ENCODE assay signal across 20 cellular contexts in the genomic region with DNA sequence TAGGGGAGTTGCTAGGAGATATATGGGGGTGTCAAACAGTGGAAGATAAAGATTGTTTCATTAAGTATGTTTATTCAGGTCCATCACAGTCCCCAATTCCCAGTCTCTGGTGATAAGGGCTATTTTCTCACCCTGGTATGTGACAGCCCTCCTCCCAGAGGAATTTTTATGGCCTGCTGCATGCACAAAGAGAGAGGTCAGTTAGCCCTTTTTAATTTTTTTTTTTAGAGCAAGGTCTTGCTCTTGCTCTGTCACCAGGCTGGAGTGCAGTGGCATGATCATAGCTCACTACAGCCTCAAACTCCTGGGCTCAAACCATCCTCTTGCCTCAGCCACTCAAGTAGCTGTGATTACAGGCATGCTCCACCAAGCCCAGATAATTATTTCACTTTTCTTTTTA. TPM values are rescaled to one million over a fixed set of nuclear protein-coding genes. Genes with fewer than 3 reads are reported as not detected.
DNase-seq lines count a peak whose midpoint lies in the region; ATAC-seq and TF ChIP-seq lines count a peak whose summit lies in the region.
"Had no signal": no experiment of that assay in that cellular context is flagged by ENCODE, and none has a peak within 500 bp of the region (broad histone marks: within the 10 kb centered on the region; RNA-seq: fewer than 3 reads in every experiment).

No MANE protein-coding gene starts in this region.

- no peaks in the 10 kb centered on the region for H3K79me2 ChIP-seq in OCI-LY1 (ENCODE audit: insufficient read depth, low read length)

- peaks cover 41% of the 10 kb centered on the region for H3K4me1 ChIP-seq in CD8-positive, alpha-beta memory T cell (ENCODE audit: insufficient read depth, low read length)
- H3K4me1 ChIP-seq in OCI-LY1 (ENCODE audit: insufficient read depth, low read length, severe bottlenecking) (peaks cover 59% of the 10 kb centered on the region), endodermal cell (ENCODE audit: control insufficient read depth, insufficient read depth, low read length) (no peaks in the 10 kb centered on the region)
- H3K4me1 ChIP-seq: Peyer's patch had no signal

- H3K9me3 Mint-ChIP-seq in CD8-positive, alpha-beta memory T cell, result peaks cover 0 to 39% (median 19%) of the 10 kb centered on the region in 5 donors
- H3K9me3 Mint-ChIP-seq in endodermal cell, result peaks cover 3% of the 10 kb centered on the region
- H3K9me3 Mint-ChIP-seq in naive thymus-derived CD8-positive, alpha-beta T cell, result peaks cover 0 to 46% (median 7%) of the 10 kb centered on the region in 9 donors
- H3K9me3 Mint-ChIP-seq: neural crest cell had no signal

- no peak overlapping the region for H3K4me2 ChIP-seq in OCI-LY1 (ENCODE audit: low read length)

- POLR2A ChIA-PET in CD8-positive, alpha-beta memory T cell (lab: Charles Lee), result no interaction called here
- POLR2A ChIA-PET in naive thymus-derived CD8-positive, alpha-beta T cell (lab: Charles Lee), result interaction anchor here (0.7 to 1.9 kb wide), 3 partner anchors 13 to 55 kb away, joined by 3 to 7 read pairs (median 6); a partner anchor contains a TSS

- H2AFZ ChIP-seq in OCI-LY1 (ENCODE audit: low read length), result no peak overlapping the region

- no peak for DNase-seq in CD8-positive, alpha-beta memory T cell
- DNase-seq in endodermal cell (peak; percentile 66), pons (ENCODE audit: low spot score) (no peak), MG63 (no peak), AML-193 (lab: John Stamatoyannopoulos, UW) (no peak)
- no peak for DNase-seq in naive thymus-derived CD8-positive, alpha-beta T cell
- DNase-seq: amygdala, DMS 273 treated with DMSO at 0.1 percent for 48 hours, foreskin melanocyte, HFFc6, IMR-90, NCI-H1048, NCI-H526, Peyer's patch, SW 1271, WERI-Rb-1 had no signal

- H3K9me2 ChIP-seq in OCI-LY1 (ENCODE audit: low read depth, low read length), result no peaks in the 10 kb centered on the region

- H3K9me3 ChIP-seq in CD8-positive, alpha-beta memory T cell (ENCODE audit: low read length), result no peaks in the 10 kb centered on the region
- H3K9me3 ChIP-seq in OCI-LY1 (ENCODE audit: low read length) (no peaks in the 10 kb centered on the region), endodermal cell (ENCODE audit: control insufficient read depth, low read length) (no peaks in the 10 kb centered on the region), MG63 (0 out of 2 replicates have a peak, but pooled peaks cover under 1% of the 10 kb centered on the region)

- no peaks in the 10 kb centered on the region for H3K27me3 ChIP-seq in CD8-positive, alpha-beta memory T cell (ENCODE audit: insufficient read depth, low read length, poor library complexity, severe bottlenecking)
- H3K27me3 ChIP-seq in OCI-LY1 (ENCODE audit: insufficient read depth, low read length), result no peaks in the 10 kb centered on the region
- no peaks in the 10 kb centered on the region for H3K27me3 ChIP-seq in endodermal cell (ENCODE audit: control insufficient read depth, insufficient read depth, low read length, poor library complexity, severe bottlenecking)
- H3K27me3 ChIP-seq in MG63, result no peaks in the 10 kb centered on the region
- H3K27me3 ChIP-seq: Peyer's patch had no signal

- no peak for ATAC-seq in naive thymus-derived CD8-positive, alpha-beta T cell
- no peak for ATAC-seq in GM21529 (IDR thresholded peaks at IDR 0.05; ENCODE audit: unreplicated experiment)

- peaks cover 50 to 61% (median 59%) of the 10 kb centered on the region in 3 donors for H3K4me1 Mint-ChIP-seq in CD8-positive, alpha-beta memory T cell
- peaks cover 5% of the 10 kb centered on the region for H3K4me1 Mint-ChIP-seq in endodermal cell
- peaks cover 27 to 60% (median 54%) of the 10 kb centered on the region in 4 donors for H3K4me1 Mint-ChIP-seq in naive thymus-derived CD8-positive, alpha-beta T cell

- peaks cover 2 to 38% (median 10%) of the 10 kb centered on the region in 3 donors for H3K36me3 Mint-ChIP-seq in CD8-positive, alpha-beta memory T cell
- H3K36me3 Mint-ChIP-seq in endodermal cell (ENCODE audit: low read depth), result no peaks in the 10 kb centered on the region
- H3K36me3 Mint-ChIP-seq in naive thymus-derived CD8-positive, alpha-beta T cell, result peaks cover 0 to 13% (median 4%) of the 10 kb centered on the region in 3 donors

- no peak overlapping the region for H3K4me3 ChIP-seq in CD8-positive, alpha-beta memory T cell (ENCODE audit: low read length)
- H3K4me3 ChIP-seq in OCI-LY1 (ENCODE audit: low read depth, low read length, poor library complexity, severe bottlenecking), result no peak overlapping the region
- H3K4me3 ChIP-seq in endodermal cell (ENCODE audit: low read length), result no peak overlapping the region
- H3K4me3 ChIP-seq in MG63, result no peak overlapping the region
- H3K4me3 ChIP-seq: lung, Peyer's patch had no signal

- no peaks in the 10 kb centered on the region for H4K20me1 ChIP-seq in OCI-LY1 (ENCODE audit: insufficient read depth, low read length)

- no peak for TF ChIP-seq CTCF in OCI-LY1 (IDR thresholded peaks at IDR 0.05; ENCODE audit: low read length)
- no peak for TF ChIP-seq CTCF in endodermal cell (conservative IDR thresholded peaks at IDR 0.05)

- H3K36me3 ChIP-seq in CD8-positive, alpha-beta memory T cell (ENCODE audit: insufficient read depth, low read length), result no peaks in the 10 kb centered on the region
- H3K36me3 ChIP-seq in OCI-LY1 (ENCODE audit: insufficient read depth, low read length) (no peaks in the 10 kb centered on the region), endodermal cell (ENCODE audit: control insufficient read depth, insufficient read depth, low read length) (no peaks in the 10 kb centered on the region), MG63 (no peaks in the 10 kb centered on the region)
- H3K36me3 ChIP-seq: Peyer's patch, WERI-Rb-1 had no signal

- H3K9ac ChIP-seq in OCI-LY1 (ENCODE audit: low read length) (no peak overlapping the region), endodermal cell (ENCODE audit: extremely low read depth, low read length, poor library complexity, severe bottlenecking) (no peak overlapping the region)

- CTCF ChIA-PET in CD8-positive, alpha-beta memory T cell (lab: Charles Lee), result no interaction called here

- H3F3A ChIP-seq in OCI-LY1 (ENCODE audit: insufficient read depth, low read length), result 0 out of 2 replicates have a peak, but pooled peaks cover 4% of the 10 kb centered on the region

- peak overlapping the region; percentile 0 to 87 (median 58) for H3K4me3 Mint-ChIP-seq in CD8-positive, alpha-beta memory T cell
- no peak overlapping the region for H3K4me3 Mint-ChIP-seq in endodermal cell
- H3K4me3 Mint-ChIP-seq in naive thymus-derived CD8-positive, alpha-beta T cell, result peak overlapping the region in 6 of 10 donors; percentile 20 to 58 (median 37)
- H3K4me3 Mint-ChIP-seq: HFFc6, neural crest cell had no signal

- H3K27ac Mint-ChIP-seq in CD8-positive, alpha-beta memory T cell, result peak overlapping the region in 7 of 8 donors; percentile 19 to 96 (median 91)
- H3K27ac Mint-ChIP-seq in endodermal cell, result peak overlapping the region; percentile 10
- H3K27ac Mint-ChIP-seq in naive thymus-derived CD8-positive, alpha-beta T cell, result peak overlapping the region in 9 of 10 donors; percentile 4 to 84 (median 82)
- H3K27ac Mint-ChIP-seq: HFFc6 had no signal

- no peaks in the 10 kb centered on the region for H3K27me3 Mint-ChIP-seq in CD8-positive, alpha-beta memory T cell
- no peaks in the 10 kb centered on the region for H3K27me3 Mint-ChIP-seq in endodermal cell (ENCODE audit: insufficient read depth)
- no peaks in the 10 kb centered on the region for H3K27me3 Mint-ChIP-seq in naive thymus-derived CD8-positive, alpha-beta T cell

- no peak overlapping the region for H3K27ac ChIP-seq in CD8-positive, alpha-beta memory T cell (ENCODE audit: low read depth, low read length)
- peak overlapping the region; percentile 98 for H3K27ac ChIP-seq in OCI-LY1 (ENCODE audit: low read depth, low read length, poor library complexity, severe bottlenecking)
- H3K27ac ChIP-seq in endodermal cell (ENCODE audit: low read depth, low read length), result no peak overlapping the region
- H3K27ac ChIP-seq: Peyer's patch, WERI-Rb-1 had no signal

RNA-seq across cellular contexts. Expression of a gene that starts 53.6 kb away (rescaled TPM):
- 10 to 100 TPM; 12.4 to 14.3 TPM for total RNA-seq in CD8-positive, alpha-beta memory T cell
- 119 TPM for polyA plus RNA-seq in CD8-positive, alpha-beta memory T cell
- total RNA-seq in endodermal cell, result 10 to 100 TPM; 20.5 to 22.8 TPM
- 12.0 TPM for polyA plus RNA-seq in endodermal cell (2013, experiment 1 of 2)
- 13.0 TPM for polyA plus RNA-seq in endodermal cell (2013, experiment 2 of 2)
- total RNA-seq in naive thymus-derived CD8-positive, alpha-beta T cell, result 10 to 100 TPM; 87.6 to 89.9 TPM
- polyA plus RNA-seq in naive thymus-derived CD8-positive, alpha-beta T cell, result 100 to 1,000 TPM; 121 to 182 (median 175) TPM
- 8.6 and 43.4 TPM in 2 replicates for total RNA-seq in MG63 (2014; rRNA removed; shearing (Covaris generic); ENCODE audit: low replicate concordance)

Comparison
In these comparisons a context has a peak if more than half of its experiments do, and no peak if none do; other contexts are left out.
1. H3K27ac Mint-ChIP-seq: peak in every context shown above with its lines; median percentile 91 in CD8-positive, alpha-beta memory T cell; 82 in naive thymus-derived CD8-positive, alpha-beta T cell; 10 in endodermal cell.